In the genomic region with DNA sequence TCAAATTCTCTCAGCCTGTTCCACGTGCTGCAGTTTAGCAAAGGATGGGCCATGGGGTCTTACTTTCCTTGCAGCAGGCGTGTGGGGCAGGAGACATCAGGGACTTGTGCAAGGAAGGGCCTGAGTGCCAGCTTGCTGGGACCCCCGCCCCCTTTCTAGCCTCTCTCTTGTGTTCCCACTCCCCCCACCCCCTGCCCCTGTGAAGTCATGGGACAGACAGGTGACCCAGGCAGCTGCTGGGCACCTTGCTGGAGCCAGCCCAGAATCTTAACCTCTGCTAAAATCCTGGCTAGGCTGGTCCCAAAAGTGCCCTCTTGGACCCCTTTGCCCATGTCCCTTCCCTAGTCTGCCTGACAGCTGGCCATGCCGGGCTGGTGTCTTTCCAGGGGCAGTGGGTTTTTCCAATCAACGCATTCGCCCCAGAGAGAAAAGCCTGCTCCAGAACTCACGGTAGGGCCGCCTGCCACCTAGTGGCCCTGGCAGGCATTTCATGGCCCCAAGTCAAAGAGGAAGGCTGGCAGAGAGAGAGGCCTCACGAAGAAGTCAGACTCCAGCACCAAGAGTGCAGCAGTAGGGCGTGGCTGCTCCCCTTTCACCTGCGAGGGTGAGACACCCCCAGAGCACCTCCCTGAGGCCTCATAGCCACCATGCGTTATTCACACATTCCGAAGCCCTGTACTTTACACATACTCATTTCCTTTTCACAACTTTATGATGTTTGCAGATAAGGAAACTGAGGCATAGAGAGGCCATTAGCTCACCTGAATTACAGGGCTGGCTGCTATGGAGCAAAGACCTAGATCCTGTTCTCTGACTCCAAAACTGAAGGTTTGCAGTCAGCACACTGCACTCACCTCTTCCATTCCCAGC, we compare ENCODE assay signal across 8 cellular contexts.
DNase-seq lines count a peak whose midpoint lies in the region; ATAC-seq and TF ChIP-seq lines count a peak whose summit lies in the region.

No MANE protein-coding gene starts in this region.

- H4K8ac ChIP-seq in IMR-90 (ENCODE audit: low read depth in 2 of 2, low read length in 2 of 2) = peak overlapping the region in 1 of 2 experiments; percentile 68; a peak in 1 of 4 replicates

- 0 out of 2 replicates have a peak, but pooled peaks cover 2% of the 10 kb centered on the region for H3K9me3 ChIP-seq in IMR-90 (ENCODE audit: control insufficient read depth, insufficient read depth, low read length)
- H3K9me3 ChIP-seq in neutrophil = no peaks in the 10 kb centered on the region
- H3K9me3 ChIP-seq in testis = no peaks in the 10 kb centered on the region

- H3K23ac ChIP-seq in IMR-90 (ENCODE audit: low read depth, low read length) = no peak overlapping the region

- intact Hi-C loops in IMR-90 (cut with micrococcal nuclease) (loop anchor here (1.0 to 5.0 kb wide), 5 partner anchors 79 to 546 kb away; partner anchors contain the start of gene RIN3), testis (cut with DNase I; ENCODE audit: low total_unique reads) (loop anchor here (10.0 kb wide), 1 partner anchor 104 kb away; no protein-coding TSS in a partner anchor)
- intact Hi-C loops in activated T-helper 2 cell treated with anti-CD3 and anti-CD28 coated beads, Interferon-gamma antibody, Interleukin-2, Interleukin-4, amounts not matched to agents 10 μg/mL and 5 μg/mL and 100 μg/mL, durations not matched to agents 14 hours and 24 hours and 36 hours (cut with micrococcal nuclease) = no loop called here

- H3K79me1 ChIP-seq in IMR-90 (ENCODE audit: low read depth in 1 of 2, low read length in 2 of 2) = peaks cover 0 to 10% of the 10 kb centered on the region in 2 experiments; a peak in 1 of 4 replicates

- H3K4ac ChIP-seq in IMR-90 (ENCODE audit: low read depth, low read length) = peak overlapping the region; percentile 56; the same call in 1 of the 2 replicates

- H3K27ac ChIP-seq in IMR-90 (ENCODE audit: insufficient read depth, low read length) (no peak overlapping the region), neutrophil (peak overlapping the region; percentile 67), testis (no peak overlapping the region)

- H3K9me1 ChIP-seq in IMR-90 (ENCODE audit: insufficient read depth, low read length) = no peaks in the 10 kb centered on the region; the same call in 1 of the 2 replicates

- no peak overlapping the region for H3K14ac ChIP-seq in IMR-90 (replicated peaks; ENCODE audit: low read depth, low read length)

- peak overlapping the region; percentile 84 for H2AK9ac ChIP-seq in IMR-90 (replicated peaks; ENCODE audit: low read depth, low read length, poor library complexity)

- H2BK120ac ChIP-seq in IMR-90 (ENCODE audit: low read depth, low read length) = peak overlapping the region; percentile 16

- no TSS peak for BruUV-seq in IMR-90 (replicated peaks; lab: Mats Ljungman, UMichigan)

- peak overlapping the region; percentile 9; the same call in 1 of the 2 replicates for H2BK20ac ChIP-seq in IMR-90 (ENCODE audit: low read depth, low read length)

- POLR2A ChIA-PET in IMR-90 (lab: Charles Lee; ENCODE audit: unreplicated experiment) = no interaction called here

- peaks cover 28% of the 10 kb centered on the region for H3K4me1 Mint-ChIP-seq in activated T-helper 2 cell treated with anti-CD3 and anti-CD28 coated beads, Interferon-gamma antibody, Interleukin-2, Interleukin-4, amounts not matched to agents 10 μg/mL and 5 μg/mL and 100 μg/mL, durations not matched to agents 14 hours and 24 hours and 36 hours (ENCODE audit: low read depth)

- H4K20me1 ChIP-seq in IMR-90 (ENCODE audit: insufficient read depth, low read length) = 0 out of 2 replicates have a peak, but pooled peaks cover 4% of the 10 kb centered on the region

- H3K27ac Mint-ChIP-seq in activated T-helper 2 cell treated with anti-CD3 and anti-CD28 coated beads, Interferon-gamma antibody, Interleukin-2, Interleukin-4, amounts not matched to agents 10 μg/mL and 5 μg/mL and 100 μg/mL, durations not matched to agents 14 hours and 24 hours and 36 hours = no peak overlapping the region

- peak overlapping the region; percentile 80 for H2AFZ ChIP-seq in IMR-90 (replicated peaks; ENCODE audit: low read length, poor library complexity)

- TF ChIP-seq RAD21 in IMR-90 (IDR thresholded peaks at IDR 0.05; ENCODE audit: low read length) = peak; percentile 95

- peaks cover 60% of the 10 kb centered on the region for H3K36me3 Mint-ChIP-seq in activated T-helper 2 cell treated with anti-CD3 and anti-CD28 coated beads, Interferon-gamma antibody, Interleukin-2, Interleukin-4, amounts not matched to agents 10 μg/mL and 5 μg/mL and 100 μg/mL, durations not matched to agents 14 hours and 24 hours and 36 hours (ENCODE audit: low read depth)

- ATAC-seq in IMR-90 (ENCODE audit: low read depth) (peak; percentile 95), GM18511 (IDR thresholded peaks at IDR 0.05; ENCODE audit: unreplicated experiment) (no peak)

- H3K27me3 ChIP-seq in IMR-90 (ENCODE audit: control insufficient read depth, insufficient read depth, low read length) (no peaks in the 10 kb centered on the region), neutrophil (no peaks in the 10 kb centered on the region), testis (no peaks in the 10 kb centered on the region)

- peak overlapping the region; percentile 67 for H2AK5ac ChIP-seq in IMR-90 (ENCODE audit: low read depth, low read length)

- CTCF ChIA-PET in IMR-90 (lab: Yijun Ruan, JAX) = interaction anchor here (0.7 to 1.3 kb wide), 5 partner anchors 9 to 549 kb away, joined by 3 to 4 read pairs (median 3); no protein-coding TSS in a partner anchor

- H3K4me1 ChIP-seq in IMR-90 (ENCODE audit: control insufficient read depth, insufficient read depth, low read length) (no peaks in the 10 kb centered on the region), neutrophil (ENCODE audit: control insufficient read depth in 1 of 2, insufficient read depth in 1 of 2, low read depth in 1 of 2, low read length in 1 of 2) (peaks cover 18 to 26% of the 10 kb centered on the region in 2 experiments), testis (peaks cover 8% of the 10 kb centered on the region)

- DNase-seq in Caki2 (ENCODE audit: low read depth) (peak; percentile 46), IMR-90 (peak; percentile 71), RPMI7951 (ENCODE audit: low read depth) (peak; percentile 68), fibroblast of the aortic adventitia (ENCODE audit: low read depth) (peak; percentile 76), testis (peak; percentile 82)
- peak; percentile 62 for DNase-seq in activated T-helper 2 cell treated with anti-CD3 and anti-CD28 coated beads, Interferon-gamma antibody, Interleukin-2, Interleukin-4, amounts not matched to agents 10 μg/mL and 5 μg/mL and 100 μg/mL, durations not matched to agents 14 hours and 24 hours and 36 hours (ENCODE audit: low spot score)

- dilution Hi-C loops in IMR-90 (cut with HindIII; ENCODE audit: low sequenced_read_pairs, unreplicated experiment) = no loop called here

- in situ Hi-C loops in Caki2 (cut with HindIII; ENCODE audit: low pct_unique_long_range_greater_than_20kb, low sequenced_read_pairs) (no loop called here), IMR-90 (cut with MboI; ENCODE audit: low sequenced_read_pairs) (loop anchor here (10.0 kb wide), 1 partner anchor 556 kb away; the partner anchor contains the start of genes CPSF2 and NDUFB1)

- H3K27me3 Mint-ChIP-seq in activated T-helper 2 cell treated with anti-CD3 and anti-CD28 coated beads, Interferon-gamma antibody, Interleukin-2, Interleukin-4, amounts not matched to agents 10 μg/mL and 5 μg/mL and 100 μg/mL, durations not matched to agents 14 hours and 24 hours and 36 hours (ENCODE audit: low read depth) = no peaks in the 10 kb centered on the region

- H3K9me3 Mint-ChIP-seq in activated T-helper 2 cell treated with anti-CD3 and anti-CD28 coated beads, Interferon-gamma antibody, Interleukin-2, Interleukin-4, amounts not matched to agents 10 μg/mL and 5 μg/mL and 100 μg/mL, durations not matched to agents 14 hours and 24 hours and 36 hours = no peaks in the 10 kb centered on the region

- TF ChIP-seq CTCF in IMR-90 (conservative IDR thresholded peaks at IDR 0.05; ENCODE audit: low read depth, low read length) (peak; percentile 91), fibroblast of the aortic adventitia (IDR thresholded peaks at IDR 0.05; ENCODE audit: insufficient read depth, low read length) (peak; percentile 95), neutrophil (IDR thresholded peaks at IDR 0.05) (peak; percentile 96), testis (IDR thresholded peaks at IDR 0.05) (peak; percentile 81 to 93 (median 87))

- H3K36me3 ChIP-seq in IMR-90 (ENCODE audit: control insufficient read depth, insufficient read depth, low read length) = peaks cover 45% of the 10 kb centered on the region
- H3K36me3 ChIP-seq in neutrophil = peaks cover 100% of the 10 kb centered on the region
- no peaks in the 10 kb centered on the region for H3K36me3 ChIP-seq in testis (ENCODE audit: low read depth, missing control alignments)

- peak overlapping the region; percentile 27; the same call in 1 of the 2 replicates for H3K9ac ChIP-seq in IMR-90 (ENCODE audit: low read depth, low read length)

- TF ChIP-seq POLR2A in IMR-90 (IDR thresholded peaks at IDR 0.05; ENCODE audit: low read depth, low read length) (0 out of 2 replicates have a peak, but pooled peaks have one; percentile 34), testis (IDR thresholded peaks at IDR 0.05) (no peak)

- H3K4me2 ChIP-seq in IMR-90 (ENCODE audit: low read depth, low read length) = no peak overlapping the region

- H4K91ac ChIP-seq in IMR-90 (ENCODE audit: insufficient read depth, low read depth, low read length) = peak overlapping the region; percentile 24; the same call in 1 of the 2 replicates

- no peak overlapping the region for H3K4me3 ChIP-seq in IMR-90 (ENCODE audit: insufficient read depth, low read depth, low read length)
- H3K4me3 ChIP-seq in fibroblast of the aortic adventitia (ENCODE audit: low read depth, low read length) = no peak overlapping the region
- H3K4me3 ChIP-seq in neutrophil (ENCODE audit: low read depth in 1 of 2, low read length in 1 of 2) = no peak overlapping the region
- no peak overlapping the region for H3K4me3 ChIP-seq in testis

- H3K18ac ChIP-seq in IMR-90 (ENCODE audit: low read depth, low read length) = no peak overlapping the region

- no peak overlapping the region for H3K4me3 Mint-ChIP-seq in activated T-helper 2 cell treated with anti-CD3 and anti-CD28 coated beads, Interferon-gamma antibody, Interleukin-2, Interleukin-4, amounts not matched to agents 10 μg/mL and 5 μg/mL and 100 μg/mL, durations not matched to agents 14 hours and 24 hours and 36 hours (ENCODE audit: low read depth)

- peak overlapping the region; percentile 50; the same call in 1 of the 2 replicates for H4K5ac ChIP-seq in IMR-90 (ENCODE audit: low read depth, low read length)

- no peak overlapping the region; the same call in 2 of the 3 replicates for H2BK15ac ChIP-seq in IMR-90 (ENCODE audit: low read depth, low read length)

- H2BK5ac ChIP-seq in IMR-90 (ENCODE audit: low read depth, low read length, poor library complexity, severe bottlenecking) = no peak overlapping the region

- no peak overlapping the region for H3K56ac ChIP-seq in IMR-90 (ENCODE audit: extremely low read depth, insufficient read depth, low read length)

- WGBS in IMR-90 (ENCODE audit: extremely low coverage in 2 of 2, insufficient read length in 1 of 2), 2 experiments = 19% methylated on average over 6 of the region's 13 CpGs; no CpG with 5 or more reads in 1 of the 2 experiments
- WGBS in testis, 2 donors = 51 to 61% methylated on average over 6 to 13 of the region's 13 CpGs
